ENCODE assay signal across 21 cellular contexts in the genomic region with DNA sequence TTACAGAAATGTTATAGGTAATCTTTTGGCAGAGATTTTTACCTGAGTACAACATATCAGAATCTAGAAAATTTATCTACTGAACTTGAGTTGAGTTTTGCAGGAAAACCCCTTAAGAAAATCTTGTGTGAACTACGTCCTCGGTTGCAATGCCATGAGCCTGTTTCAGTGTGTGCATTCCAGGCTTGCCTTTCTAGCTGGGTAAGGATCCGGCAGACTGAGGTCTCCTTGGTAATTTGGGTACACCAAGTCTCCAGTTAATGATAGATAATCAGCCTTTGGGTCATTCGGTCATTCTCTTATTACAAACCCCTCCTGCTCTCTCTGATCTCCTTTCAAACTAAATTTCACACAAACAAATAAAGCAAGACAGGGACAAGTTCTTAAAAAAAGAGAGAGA. TPM values are rescaled to one million over a fixed set of nuclear protein-coding genes. Genes with fewer than 3 reads are reported as not detected.
"Had no signal": no experiment of that assay in that cellular context is flagged by ENCODE, and none has a peak within 500 bp of the region (broad histone marks: within the 10 kb centered on the region; RNA-seq: fewer than 3 reads in every experiment).

No MANE protein-coding gene starts in this region.

- H3K4me3 Mint-ChIP-seq: activated CD8-positive, alpha-beta T cell treated with anti-CD3 and anti-CD28 coated beads for 36 hours; activated naive CD4-positive, alpha-beta T cell treated with anti-CD3 and anti-CD28 coated beads, Interleukin-2, amount 50 U/mL, for 24 hours; immature natural killer cell; naive thymus-derived CD4-positive, alpha-beta T cell; stimulated activated effector memory CD8-positive, alpha-beta T cell treated with anti-CD3 and anti-CD28 coated beads, Interleukin-12 subunit alpha, Interleukin-12 subunit beta, amount 100 ng/mL, for 72 hours; WTC11 had no signal

- H3K9me3 Mint-ChIP-seq: activated CD8-positive, alpha-beta T cell treated with anti-CD3 and anti-CD28 coated beads for 36 hours; stimulated activated effector memory CD8-positive, alpha-beta T cell treated with anti-CD3 and anti-CD28 coated beads, Interleukin-12 subunit alpha, Interleukin-12 subunit beta, amount 100 ng/mL, for 72 hours; WTC11 had no signal

- H3K4me1 ChIP-seq: foreskin keratinocyte had no signal

- H3K27ac Mint-ChIP-seq: activated CD8-positive, alpha-beta T cell treated with anti-CD3 and anti-CD28 coated beads for 36 hours; activated naive CD4-positive, alpha-beta T cell treated with anti-CD3 and anti-CD28 coated beads, Interleukin-2, amount 50 U/mL, for 24 hours; immature natural killer cell; naive thymus-derived CD4-positive, alpha-beta T cell; progenitor cell of endocrine pancreas; stimulated activated effector memory CD8-positive, alpha-beta T cell treated with anti-CD3 and anti-CD28 coated beads, Interleukin-12 subunit alpha, Interleukin-12 subunit beta, amount 100 ng/mL, for 72 hours; WTC11 had no signal

- DNase-seq: activated CD4-positive, alpha-beta T cell treated with anti-CD3 and anti-CD28 coated beads for 48 hours; activated CD8-positive, alpha-beta T cell treated with anti-CD3 and anti-CD28 coated beads for 36 hours; activated effector memory CD4-positive, alpha-beta T cell treated with anti-CD3 and anti-CD28 coated beads, Interleukin-2, amount 50 U/mL, for 16 hours; activated T-cell treated with anti-CD3 and anti-CD28 coated beads, Interleukin-2, amount 50 U/mL, for 48 hours; adrenal gland; caudate nucleus; esophagus squamous epithelium; foreskin keratinocyte; glutamatergic neuron; immature natural killer cell; naive thymus-derived CD4-positive, alpha-beta T cell; stimulated activated CD4-positive, alpha-beta T cell treated with anti-CD3 and anti-CD28 coated beads, Interleukin-1b, Interleukin-23, amount 100 ng/mL, for 48 hours; T-helper 2 cell; tibial artery had no signal

- ATAC-seq: activated CD8-positive, alpha-beta T cell treated with anti-CD3 and anti-CD28 coated beads for 36 hours; foreskin keratinocyte; naive thymus-derived CD4-positive, alpha-beta T cell; sciatic nerve; stimulated activated effector memory CD8-positive, alpha-beta T cell treated with anti-CD3 and anti-CD28 coated beads, Interleukin-12 subunit alpha, Interleukin-12 subunit beta, amount 100 ng/mL, for 72 hours; WTC11 had no signal

- H3K36me3 ChIP-seq: adrenal gland, esophagus squamous epithelium, neutrophil, tibial artery had no signal

- H3K4me3 ChIP-seq: adrenal gland, esophagus squamous epithelium, tibial artery had no signal

- H3K27ac ChIP-seq: esophagus squamous epithelium, foreskin keratinocyte, neutrophil, tibial artery had no signal

- H3K36me3 Mint-ChIP-seq: stimulated activated effector memory CD8-positive, alpha-beta T cell treated with anti-CD3 and anti-CD28 coated beads, Interleukin-12 subunit alpha, Interleukin-12 subunit beta, amount 100 ng/mL, for 72 hours; WTC11 had no signal

- H3K9me3 ChIP-seq: adrenal gland, esophagus squamous epithelium, neutrophil, tibial artery had no signal

RNA-seq across cellular contexts. Expression of a gene that starts 5.9 kb away (rescaled TPM):
- total RNA-seq: activated CD8-positive, alpha-beta T cell treated with anti-CD3 and anti-CD28 coated beads for 36 hours; foreskin keratinocyte; lung microvascular endothelial cell; naive thymus-derived CD4-positive, alpha-beta T cell had no signal
- polyA plus RNA-seq: foreskin keratinocyte; immature natural killer cell; naive thymus-derived CD4-positive, alpha-beta T cell had no signal
